8 cellular contexts compared by ENCODE assay signal in the genomic region with DNA sequence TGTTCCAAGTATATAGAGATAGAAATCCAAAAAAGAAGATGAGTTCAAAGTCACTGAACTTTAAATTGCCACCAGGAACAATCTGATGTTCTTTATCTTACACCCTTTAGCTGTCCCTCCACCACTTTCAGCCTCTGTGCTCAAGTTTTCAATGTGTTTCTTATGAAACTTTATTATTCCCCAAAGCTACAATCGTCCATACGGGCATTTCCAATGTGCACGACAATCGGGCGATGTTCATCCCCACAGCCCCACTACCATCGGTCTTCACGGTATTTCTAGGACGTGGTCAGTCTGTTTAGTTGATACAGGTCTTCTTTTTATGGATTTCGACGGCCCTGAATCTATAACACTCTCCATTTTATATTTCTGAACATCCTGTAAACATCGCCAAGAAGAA.
"Had no signal": no experiment of that assay in that cellular context is flagged by ENCODE, and none has a peak within 500 bp of the region (broad histone marks: within the 10 kb centered on the region; RNA-seq: fewer than 3 reads in every experiment).

No MANE protein-coding gene starts in this region.

- H3K4me1 ChIP-seq: HAP-1 had no signal

- H3K9me3 ChIP-seq: HAP-1 had no signal

- H3K27ac ChIP-seq: GM23248, HL-60 had no signal

- ATAC-seq: HCT116, HepG2 had no signal

- DNase-seq: GM23248, GOT3, H7, HFFc6 had no signal

- H3K36me3 ChIP-seq: HAP-1 had no signal

- H3K4me3 ChIP-seq: GM23248, HAP-1 had no signal
